Comparison of ENCODE assay signal across 12 cellular contexts in genomic region chr22:17866621-17867020, GRCh38.
"Had no signal": no experiment of that assay in that cellular context is flagged by ENCODE, and none has a peak within 500 bp of the region (broad histone marks: within the 10 kb centered on the region; RNA-seq: fewer than 3 reads in every experiment).

No MANE protein-coding gene starts in this region.

- DNase-seq: activated CD4-positive, alpha-beta T cell treated with anti-CD3 and anti-CD28 coated beads, Interleukin-2, amount 50 U/mL, for 1 hour; activated naive CD4-positive, alpha-beta T cell treated with anti-CD3 and anti-CD28 coated beads for 36 hours; activated T-cell treated with anti-CD3 and anti-CD28 coated beads for 4 hours; cerebellar nuclear complex; glutamatergic neuron; immature natural killer cell; ovary; stimulated activated CD4-positive, alpha-beta T cell treated with anti-CD3 and anti-CD28 coated beads, Interleukin-4, amount 100 ng/mL, for 4 hours had no signal

- H3K27ac Mint-ChIP-seq: activated naive CD4-positive, alpha-beta T cell treated with anti-CD3 and anti-CD28 coated beads for 36 hours; memory B cell; type B pancreatic cell had no signal

- H3K4me3 Mint-ChIP-seq: activated naive CD4-positive, alpha-beta T cell treated with anti-CD3 and anti-CD28 coated beads for 36 hours; activated T-helper 17 cell treated with anti-CD3 and anti-CD28 coated beads, Interleukin-2, amount 50 U/mL, for 72 hours; immature natural killer cell; memory B cell; type B pancreatic cell had no signal

- H3K4me3 ChIP-seq: ovary, skin epidermis had no signal

- H3K27ac ChIP-seq: ovary had no signal

- H3K9me3 ChIP-seq: ovary had no signal

- H3K27me3 ChIP-seq: ovary had no signal

- H3K9me3 Mint-ChIP-seq: activated naive CD4-positive, alpha-beta T cell treated with anti-CD3 and anti-CD28 coated beads for 36 hours; activated T-helper 17 cell treated with anti-CD3 and anti-CD28 coated beads, Interleukin-2, amount 50 U/mL, for 72 hours; immature natural killer cell; memory B cell; type B pancreatic cell had no signal

- H3K36me3 ChIP-seq: ovary had no signal

- H3K27me3 Mint-ChIP-seq: activated T-helper 17 cell treated with anti-CD3 and anti-CD28 coated beads, Interleukin-2, amount 50 U/mL, for 72 hours; memory B cell; type B pancreatic cell had no signal
